1 cellular context compared by ENCODE assay signal in the genomic region with DNA sequence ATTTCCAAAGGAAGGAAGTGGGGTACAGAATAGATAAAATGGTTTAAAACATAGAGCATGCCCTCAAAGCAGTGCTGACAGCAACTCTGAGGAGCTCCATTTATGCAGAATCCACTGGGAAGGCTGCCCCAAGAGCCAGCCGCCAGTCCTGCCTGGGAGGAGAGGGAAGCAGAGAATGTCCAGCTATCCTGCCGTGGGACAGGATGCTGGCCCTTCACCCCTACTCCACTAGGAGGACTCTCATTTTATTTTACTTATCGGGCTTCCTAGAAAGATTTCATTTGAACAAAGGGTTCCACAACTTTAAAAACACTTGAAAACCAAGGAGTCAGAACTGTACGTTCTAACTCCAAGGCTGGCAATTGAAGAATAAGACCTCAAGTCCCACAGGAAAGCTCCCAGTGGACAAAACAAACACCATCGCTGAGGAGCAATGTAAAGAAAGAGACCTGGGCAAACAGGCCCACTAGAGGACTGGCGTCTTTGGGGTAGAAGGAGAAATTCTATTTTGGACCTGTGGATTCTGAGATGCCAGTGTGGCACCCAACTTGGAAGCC.
TF ChIP-seq lines count a peak whose summit lies in the region.

No MANE protein-coding gene starts in this region.

TF ChIP-seq in H1, 55 proteins besides CTCF, POLR2A, EP300 and RAD21:
- no peak for TF ChIP-seq SAP30 (IDR thresholded peaks at IDR 0.05; ENCODE audit: insufficient read depth, insufficient replicate concordance, low read length)
- TF ChIP-seq TAF7 (optimal IDR thresholded peaks at IDR 0.05; ENCODE audit: borderline replicate concordance, low read depth, low read length): no peak
- no peak for TF ChIP-seq GTF2F1 (IDR thresholded peaks at IDR 0.05; ENCODE audit: borderline replicate concordance, low read depth, low read length)
- no peak for TF ChIP-seq JUND (IDR thresholded peaks at IDR 0.05; ENCODE audit: low read length)
- TF ChIP-seq SIX5 (IDR thresholded peaks at IDR 0.05; ENCODE audit: low read depth, low read length): no peak
- no peak for TF ChIP-seq SP1 (IDR thresholded peaks at IDR 0.05; ENCODE audit: low read depth, low read length)
- no peak for TF ChIP-seq SIN3A (conservative IDR thresholded peaks at IDR 0.05 in 1 of 2, IDR thresholded peaks at IDR 0.05 in 1 of 2; ENCODE audit: low read depth in 1 of 2, low read length in 2 of 2)
- no peak for TF ChIP-seq HDAC2 (IDR thresholded peaks at IDR 0.05; ENCODE audit: borderline replicate concordance in 1 of 2, low read depth in 2 of 2, low read length in 2 of 2)
- TF ChIP-seq SIRT6 (IDR thresholded peaks at IDR 0.05; ENCODE audit: low read length): no peak
- no peak for TF ChIP-seq TAF1 (IDR thresholded peaks at IDR 0.05; ENCODE audit: low read depth, low read length)
- no peak for TF ChIP-seq TCF12 (IDR thresholded peaks at IDR 0.05; ENCODE audit: low read depth, low read length)
- no peak for TF ChIP-seq PHF8 (conservative IDR thresholded peaks at IDR 0.05; ENCODE audit: low read depth, low read length)
- TF ChIP-seq, protein P1, sequence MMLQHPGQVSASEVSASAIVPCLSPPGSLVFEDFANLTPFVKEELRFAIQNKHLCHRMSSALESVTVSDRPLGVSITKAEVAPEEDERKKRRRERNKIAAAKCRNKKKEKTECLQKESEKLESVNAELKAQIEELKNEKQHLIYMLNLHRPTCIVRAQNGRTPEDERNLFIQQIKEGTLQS (IDR thresholded peaks at IDR 0.05; ENCODE audit: insufficient read depth, low read depth, low read length): no peak
- no peak for TF ChIP-seq JUN (IDR thresholded peaks at IDR 0.05; ENCODE audit: low read depth, low read length)
- no peak for TF ChIP-seq CBX8 (IDR thresholded peaks at IDR 0.05; ENCODE audit: borderline replicate concordance, low read depth, low read length)
- TF ChIP-seq BACH1 (IDR thresholded peaks at IDR 0.05; ENCODE audit: low read length): no peak
